ENCODE assay signal across 14 cellular contexts in the genomic region with DNA sequence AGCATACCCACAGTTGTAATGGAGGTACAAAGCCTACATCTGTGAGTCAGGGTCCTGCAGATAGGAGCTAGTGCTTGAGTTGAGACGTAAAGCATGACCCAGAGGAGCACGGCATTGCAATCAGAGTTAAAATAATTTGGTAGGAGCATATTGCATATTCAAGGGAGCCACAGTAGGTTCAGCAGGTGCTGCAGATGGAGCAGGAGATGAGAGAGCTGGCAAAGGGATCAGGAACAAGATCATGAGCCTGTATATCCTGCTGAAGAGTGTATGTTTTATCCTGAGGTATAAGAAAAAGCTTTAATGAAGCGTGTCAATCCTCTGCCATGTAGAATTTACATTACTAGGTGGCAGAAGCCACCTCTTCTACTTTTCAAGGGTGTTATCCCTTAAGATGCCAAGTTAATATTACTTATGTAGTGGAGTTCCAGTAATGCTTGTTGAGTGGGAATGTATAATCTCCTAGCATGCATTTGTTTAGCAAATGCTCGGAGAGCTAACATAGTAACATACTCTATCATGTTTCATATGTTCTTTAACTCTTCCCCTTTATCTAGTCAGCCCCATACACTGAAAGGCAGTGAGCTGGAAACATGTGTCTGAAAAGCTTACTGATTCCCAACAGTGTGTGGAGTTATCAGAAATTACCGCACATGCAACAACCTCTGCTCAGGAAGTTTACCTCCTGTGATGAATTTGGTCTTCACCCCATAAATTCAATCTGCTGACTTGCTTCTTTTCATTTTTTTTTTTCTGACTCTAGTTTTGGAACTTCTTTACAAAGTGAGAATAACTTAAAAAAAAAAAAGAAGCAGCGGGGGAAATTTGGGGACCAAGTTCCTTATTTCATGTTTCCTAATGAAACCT.
A peak's percentile ranks its signal among the peaks of the same experiment; 100 is the strongest.
DNase-seq lines count a peak whose midpoint lies in the region; ATAC-seq and TF ChIP-seq lines count a peak whose summit lies in the region.
"Had no signal": no experiment of that assay in that cellular context is flagged by ENCODE, and none has a peak within 500 bp of the region (broad histone marks: within the 10 kb centered on the region; RNA-seq: fewer than 3 reads in every experiment).

No MANE protein-coding gene starts in this region.

- H3K27ac Mint-ChIP-seq in naive thymus-derived CD8-positive, alpha-beta T cell = peak overlapping the region in 1 of 10 donors; percentile 49
- no peak overlapping the region for H3K27ac Mint-ChIP-seq in nephron progenitor cell
- H3K27ac Mint-ChIP-seq in mesothelial cell of epicardium = no peak overlapping the region
- H3K27ac Mint-ChIP-seq: stimulated activated naive CD8-positive, alpha-beta T cell treated with anti-CD3 and anti-CD28 coated beads, Interleukin-15, Interleukin-2, amounts not matched to agents 100 ng/mL and 50 ng/mL, for 24 hours had no signal

- H3K36me3 Mint-ChIP-seq in naive thymus-derived CD8-positive, alpha-beta T cell = no peaks in the 10 kb centered on the region
- H3K36me3 Mint-ChIP-seq in nephron progenitor cell (ENCODE audit: low read depth) (no peaks in the 10 kb centered on the region), mesothelial cell of epicardium (no peaks in the 10 kb centered on the region)

- H3K4me3 Mint-ChIP-seq in naive thymus-derived CD8-positive, alpha-beta T cell = no peak overlapping the region
- H3K4me3 Mint-ChIP-seq in nephron progenitor cell (no peak overlapping the region), mesothelial cell of epicardium (no peak overlapping the region)
- H3K4me3 Mint-ChIP-seq: stimulated activated naive CD8-positive, alpha-beta T cell treated with anti-CD3 and anti-CD28 coated beads, Interleukin-15, Interleukin-2, amounts not matched to agents 100 ng/mL and 50 ng/mL, for 24 hours had no signal

- DNase-seq in cerebellum (ENCODE audit: low spot score) = peak; percentile 23
- no peak for DNase-seq in naive thymus-derived CD8-positive, alpha-beta T cell
- no peak for DNase-seq in nephron progenitor cell
- no peak for DNase-seq in mesothelial cell of epicardium (ENCODE audit: low spot score in 2 of 2, unreplicated experiment in 2 of 2)
- DNase-seq in GM03348 (ENCODE audit: low spot score) = no peak
- DNase-seq: activated CD4-positive, alpha-beta T cell treated with anti-CD3 and anti-CD28 coated beads for 48 hours; mesenchymal stem cell; NCI-H1092; NCI-H748 treated with DMSO at 0.1 percent for 48 hours; posterior cingulate gyrus had no signal

- TF ChIP-seq CTCF in nephron progenitor cell (IDR thresholded peaks at IDR 0.05) (no peak), mesothelial cell of epicardium (IDR thresholded peaks at IDR 0.05; ENCODE audit: unreplicated experiment) (no peak)

- H3K4me1 Mint-ChIP-seq in naive thymus-derived CD8-positive, alpha-beta T cell = peaks cover 0 to 24% (median 0%) of the 10 kb centered on the region in 4 donors
- H3K4me1 Mint-ChIP-seq in nephron progenitor cell (peaks cover 15% of the 10 kb centered on the region), mesothelial cell of epicardium (peaks cover 5% of the 10 kb centered on the region)

- no peaks in the 10 kb centered on the region for H3K27me3 Mint-ChIP-seq in naive thymus-derived CD8-positive, alpha-beta T cell
- H3K27me3 Mint-ChIP-seq in nephron progenitor cell (ENCODE audit: low read depth, poor library complexity) (no peaks in the 10 kb centered on the region), mesothelial cell of epicardium (ENCODE audit: low read depth) (no peaks in the 10 kb centered on the region)
- H3K27me3 Mint-ChIP-seq: stimulated activated naive CD8-positive, alpha-beta T cell treated with anti-CD3 and anti-CD28 coated beads, Interleukin-15, Interleukin-2, amounts not matched to agents 100 ng/mL and 50 ng/mL, for 24 hours had no signal

- no peaks in the 10 kb centered on the region for H3K9me3 Mint-ChIP-seq in naive thymus-derived CD8-positive, alpha-beta T cell
- H3K9me3 Mint-ChIP-seq in nephron progenitor cell (no peaks in the 10 kb centered on the region), mesothelial cell of epicardium (no peaks in the 10 kb centered on the region)
- H3K9me3 Mint-ChIP-seq: stimulated activated naive CD8-positive, alpha-beta T cell treated with anti-CD3 and anti-CD28 coated beads, Interleukin-15, Interleukin-2, amounts not matched to agents 100 ng/mL and 50 ng/mL, for 24 hours had no signal

- ATAC-seq in GM18519 (IDR thresholded peaks at IDR 0.05; ENCODE audit: low FRiP score, unreplicated experiment) = peak; percentile 30
- ATAC-seq in GM21529 (IDR thresholded peaks at IDR 0.05; ENCODE audit: unreplicated experiment) = peak; percentile 37
- ATAC-seq in HG03135 (IDR thresholded peaks at IDR 0.05; ENCODE audit: unreplicated experiment) = peak; percentile 36
- no peak for ATAC-seq in naive thymus-derived CD8-positive, alpha-beta T cell

- POLR2A ChIA-PET in naive thymus-derived CD8-positive, alpha-beta T cell (lab: Charles Lee) = no interaction called here

Comparison
In these comparisons a context has a peak if more than half of its experiments do, and no peak if none do; other contexts are left out.
1. ATAC-seq: peak in GM18519 (single experiment), GM21529 (single experiment) and HG03135 (single experiment); none in naive thymus-derived CD8-positive, alpha-beta T cell (0 of 2).